Comparison of ENCODE assay signal across 1 cellular context in the genomic region with DNA sequence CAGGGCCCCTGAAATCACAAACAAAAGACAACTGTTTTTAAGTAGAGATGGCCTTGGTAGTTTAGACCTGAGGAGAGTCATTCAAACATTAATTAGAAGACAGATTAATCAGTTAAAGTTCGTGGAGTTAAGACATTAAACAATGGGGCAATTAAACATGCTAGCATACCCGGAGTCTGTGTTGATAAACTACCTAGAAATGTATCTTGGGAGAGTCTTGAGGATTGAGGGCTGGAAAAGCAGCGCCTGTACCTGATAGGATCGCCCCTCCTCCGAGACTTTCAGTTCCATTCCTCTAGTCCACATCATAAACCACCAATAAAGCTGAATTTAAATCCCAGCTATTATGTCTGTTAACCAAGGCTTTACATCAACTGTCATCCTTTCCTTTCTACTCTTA.
TF ChIP-seq lines count a peak whose summit lies in the region.

No MANE protein-coding gene starts in this region.

TF ChIP-seq in GM12878, 131 proteins besides CTCF, POLR2A, EP300 and RAD21:
- TF ChIP-seq, protein P1, sequence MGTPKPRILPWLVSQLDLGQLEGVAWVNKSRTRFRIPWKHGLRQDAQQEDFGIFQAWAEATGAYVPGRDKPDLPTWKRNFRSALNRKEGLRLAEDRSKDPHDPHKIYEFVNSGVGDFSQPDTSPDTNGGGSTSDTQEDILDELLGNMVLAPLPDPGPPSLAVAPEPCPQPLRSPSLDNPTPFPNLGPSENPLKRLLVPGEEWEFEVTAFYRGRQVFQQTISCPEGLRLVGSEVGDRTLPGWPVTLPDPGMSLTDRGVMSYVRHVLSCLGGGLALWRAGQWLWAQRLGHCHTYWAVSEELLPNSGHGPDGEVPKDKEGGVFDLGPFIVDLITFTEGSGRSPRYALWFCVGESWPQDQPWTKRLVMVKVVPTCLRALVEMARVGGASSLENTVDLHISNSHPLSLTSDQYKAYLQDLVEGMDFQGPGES (IDR thresholded peaks at IDR 0.05): no peak
- TF ChIP-seq RBBP5 (conservative IDR thresholded peaks at IDR 0.05) (no peak), SRF (IDR thresholded peaks at IDR 0.05; ENCODE audit: low read depth in 2 of 2, low read length in 2 of 2) (no peak), RELA (IDR thresholded peaks at IDR 0.05; ENCODE audit: borderline replicate concordance, partially characterized antibody) (no peak), SMARCA5 (IDR thresholded peaks at IDR 0.05) (no peak), ZNF207 (IDR thresholded peaks at IDR 0.05; ENCODE audit: borderline replicate concordance) (no peak), SREBF1 (IDR thresholded peaks at IDR 0.05; ENCODE audit: low read length) (no peak), STAT1 (conservative IDR thresholded peaks at IDR 0.05) (no peak), ZNF622 (IDR thresholded peaks at IDR 0.05) (no peak)
- TF ChIP-seq, protein P2, sequence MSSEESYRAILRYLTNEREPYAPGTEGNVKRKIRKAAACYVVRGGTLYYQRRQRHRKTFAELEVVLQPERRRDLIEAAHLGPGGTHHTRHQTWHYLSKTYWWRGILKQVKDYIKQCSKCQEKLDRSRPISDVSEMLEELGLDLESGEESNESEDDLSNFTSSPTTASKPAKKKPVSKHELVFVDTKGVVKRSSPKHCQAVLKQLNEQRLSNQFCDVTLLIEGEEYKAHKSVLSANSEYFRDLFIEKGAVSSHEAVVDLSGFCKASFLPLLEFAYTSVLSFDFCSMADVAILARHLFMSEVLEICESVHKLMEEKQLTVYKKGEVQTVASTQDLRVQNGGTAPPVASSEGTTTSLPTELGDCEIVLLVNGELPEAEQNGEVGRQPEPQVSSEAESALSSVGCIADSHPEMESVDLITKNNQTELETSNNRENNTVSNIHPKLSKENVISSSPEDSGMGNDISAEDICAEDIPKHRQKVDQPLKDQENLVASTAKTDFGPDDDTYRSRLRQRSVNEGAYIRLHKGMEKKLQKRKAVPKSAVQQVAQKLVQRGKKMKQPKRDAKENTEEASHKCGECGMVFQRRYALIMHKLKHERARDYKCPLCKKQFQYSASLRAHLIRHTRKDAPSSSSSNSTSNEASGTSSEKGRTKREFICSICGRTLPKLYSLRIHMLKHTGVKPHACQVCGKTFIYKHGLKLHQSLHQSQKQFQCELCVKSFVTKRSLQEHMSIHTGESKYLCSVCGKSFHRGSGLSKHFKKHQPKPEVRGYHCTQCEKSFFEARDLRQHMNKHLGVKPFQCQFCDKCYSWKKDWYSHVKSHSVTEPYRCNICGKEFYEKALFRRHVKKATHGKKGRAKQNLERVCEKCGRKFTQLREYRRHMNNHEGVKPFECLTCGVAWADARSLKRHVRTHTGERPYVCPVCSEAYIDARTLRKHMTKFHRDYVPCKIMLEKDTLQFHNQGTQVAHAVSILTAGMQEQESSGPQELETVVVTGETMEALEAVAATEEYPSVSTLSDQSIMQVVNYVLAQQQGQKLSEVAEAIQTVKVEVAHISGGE (CRISPR knock-in tag; IDR thresholded peaks at IDR 0.05): no peak
- TF ChIP-seq, protein P3, sequence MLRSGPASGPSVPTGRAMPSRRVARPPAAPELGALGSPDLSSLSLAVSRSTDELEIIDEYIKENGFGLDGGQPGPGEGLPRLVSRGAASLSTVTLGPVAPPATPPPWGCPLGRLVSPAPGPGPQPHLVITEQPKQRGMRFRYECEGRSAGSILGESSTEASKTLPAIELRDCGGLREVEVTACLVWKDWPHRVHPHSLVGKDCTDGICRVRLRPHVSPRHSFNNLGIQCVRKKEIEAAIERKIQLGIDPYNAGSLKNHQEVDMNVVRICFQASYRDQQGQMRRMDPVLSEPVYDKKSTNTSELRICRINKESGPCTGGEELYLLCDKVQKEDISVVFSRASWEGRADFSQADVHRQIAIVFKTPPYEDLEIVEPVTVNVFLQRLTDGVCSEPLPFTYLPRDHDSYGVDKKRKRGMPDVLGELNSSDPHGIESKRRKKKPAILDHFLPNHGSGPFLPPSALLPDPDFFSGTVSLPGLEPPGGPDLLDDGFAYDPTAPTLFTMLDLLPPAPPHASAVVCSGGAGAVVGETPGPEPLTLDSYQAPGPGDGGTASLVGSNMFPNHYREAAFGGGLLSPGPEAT (IDR thresholded peaks at IDR 0.05; ENCODE audit: low read depth): no peak
- TF ChIP-seq, protein P4, sequence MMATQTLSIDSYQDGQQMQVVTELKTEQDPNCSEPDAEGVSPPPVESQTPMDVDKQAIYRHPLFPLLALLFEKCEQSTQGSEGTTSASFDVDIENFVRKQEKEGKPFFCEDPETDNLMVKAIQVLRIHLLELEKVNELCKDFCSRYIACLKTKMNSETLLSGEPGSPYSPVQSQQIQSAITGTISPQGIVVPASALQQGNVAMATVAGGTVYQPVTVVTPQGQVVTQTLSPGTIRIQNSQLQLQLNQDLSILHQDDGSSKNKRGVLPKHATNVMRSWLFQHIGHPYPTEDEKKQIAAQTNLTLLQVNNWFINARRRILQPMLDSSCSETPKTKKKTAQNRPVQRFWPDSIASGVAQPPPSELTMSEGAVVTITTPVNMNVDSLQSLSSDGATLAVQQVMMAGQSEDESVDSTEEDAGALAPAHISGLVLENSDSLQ (IDR thresholded peaks at IDR 0.05): no peak
- TF ChIP-seq, protein P5, sequence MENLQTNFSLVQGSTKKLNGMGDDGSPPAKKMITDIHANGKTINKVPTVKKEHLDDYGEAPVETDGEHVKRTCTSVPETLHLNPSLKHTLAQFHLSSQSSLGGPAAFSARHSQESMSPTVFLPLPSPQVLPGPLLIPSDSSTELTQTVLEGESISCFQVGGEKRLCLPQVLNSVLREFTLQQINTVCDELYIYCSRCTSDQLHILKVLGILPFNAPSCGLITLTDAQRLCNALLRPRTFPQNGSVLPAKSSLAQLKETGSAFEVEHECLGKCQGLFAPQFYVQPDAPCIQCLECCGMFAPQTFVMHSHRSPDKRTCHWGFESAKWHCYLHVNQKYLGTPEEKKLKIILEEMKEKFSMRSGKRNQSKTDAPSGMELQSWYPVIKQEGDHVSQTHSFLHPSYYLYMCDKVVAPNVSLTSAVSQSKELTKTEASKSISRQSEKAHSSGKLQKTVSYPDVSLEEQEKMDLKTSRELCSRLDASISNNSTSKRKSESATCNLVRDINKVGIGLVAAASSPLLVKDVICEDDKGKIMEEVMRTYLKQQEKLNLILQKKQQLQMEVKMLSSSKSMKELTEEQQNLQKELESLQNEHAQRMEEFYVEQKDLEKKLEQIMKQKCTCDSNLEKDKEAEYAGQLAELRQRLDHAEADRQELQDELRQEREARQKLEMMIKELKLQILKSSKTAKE (IDR thresholded peaks at IDR 0.05; ENCODE audit: low read depth, poor library complexity, severe bottlenecking): no peak
- TF ChIP-seq, protein P6, sequence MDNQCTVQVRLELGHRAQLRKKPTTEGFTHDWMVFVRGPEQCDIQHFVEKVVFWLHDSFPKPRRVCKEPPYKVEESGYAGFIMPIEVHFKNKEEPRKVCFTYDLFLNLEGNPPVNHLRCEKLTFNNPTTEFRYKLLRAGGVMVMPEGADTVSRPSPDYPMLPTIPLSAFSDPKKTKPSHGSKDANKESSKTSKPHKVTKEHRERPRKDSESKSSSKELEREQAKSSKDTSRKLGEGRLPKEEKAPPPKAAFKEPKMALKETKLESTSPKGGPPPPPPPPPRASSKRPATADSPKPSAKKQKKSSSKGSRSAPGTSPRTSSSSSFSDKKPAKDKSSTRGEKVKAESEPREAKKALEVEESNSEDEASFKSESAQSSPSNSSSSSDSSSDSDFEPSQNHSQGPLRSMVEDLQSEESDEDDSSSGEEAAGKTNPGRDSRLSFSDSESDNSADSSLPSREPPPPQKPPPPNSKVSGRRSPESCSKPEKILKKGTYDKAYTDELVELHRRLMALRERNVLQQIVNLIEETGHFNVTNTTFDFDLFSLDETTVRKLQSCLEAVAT (IDR thresholded peaks at IDR 0.05): no peak
